Comparison of ENCODE assay signal across 1 cellular context in the genomic region with DNA sequence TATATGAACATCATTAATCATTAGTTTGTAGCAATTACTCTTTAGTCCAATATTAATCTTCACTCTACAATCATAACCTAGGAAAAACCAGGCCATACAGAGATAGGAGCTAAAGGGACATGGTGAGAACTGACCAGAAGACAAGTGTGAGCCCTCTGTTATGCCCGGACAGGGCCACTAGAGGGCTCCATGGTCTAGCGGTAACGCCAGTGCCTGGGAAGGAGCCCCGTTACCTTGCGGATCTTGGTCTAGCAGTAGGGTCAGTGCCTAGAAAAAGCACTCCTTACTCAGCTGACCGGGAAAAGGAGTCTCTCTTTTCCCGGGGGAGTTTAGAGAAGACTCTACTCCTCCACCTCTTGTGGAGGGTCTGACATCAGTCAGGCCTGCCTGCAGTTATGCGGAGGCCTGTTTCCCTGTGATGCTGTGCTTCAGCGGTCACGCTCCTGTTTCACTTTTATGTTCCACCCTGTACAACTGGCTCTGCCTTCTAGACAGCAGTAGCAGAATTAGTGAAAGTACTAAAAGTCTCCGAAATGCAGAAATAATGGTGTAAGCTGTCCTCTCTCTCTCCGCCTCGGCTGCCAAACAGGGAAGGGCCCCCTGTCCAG.
TF ChIP-seq lines count a peak whose summit lies in the region.

No MANE protein-coding gene starts in this region.

TF ChIP-seq in K562, 482 proteins besides CTCF, POLR2A, EP300 and RAD21 (continued from another document):
- TF ChIP-seq, protein P1, sequence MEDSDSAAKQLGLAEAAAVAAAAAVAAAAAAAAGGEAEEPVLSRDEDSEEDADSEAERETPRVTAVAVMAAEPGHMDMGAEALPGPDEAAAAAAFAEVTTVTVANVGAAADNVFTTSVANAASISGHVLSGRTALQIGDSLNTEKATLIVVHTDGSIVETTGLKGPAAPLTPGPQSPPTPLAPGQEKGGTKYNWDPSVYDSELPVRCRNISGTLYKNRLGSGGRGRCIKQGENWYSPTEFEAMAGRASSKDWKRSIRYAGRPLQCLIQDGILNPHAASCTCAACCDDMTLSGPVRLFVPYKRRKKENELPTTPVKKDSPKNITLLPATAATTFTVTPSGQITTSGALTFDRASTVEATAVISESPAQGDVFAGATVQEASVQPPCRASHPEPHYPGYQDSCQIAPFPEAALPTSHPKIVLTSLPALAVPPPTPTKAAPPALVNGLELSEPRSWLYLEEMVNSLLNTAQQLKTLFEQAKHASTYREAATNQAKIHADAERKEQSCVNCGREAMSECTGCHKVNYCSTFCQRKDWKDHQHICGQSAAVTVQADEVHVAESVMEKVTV (CRISPR knock-in tag; IDR thresholded peaks at IDR 0.05), result peak; percentile 65; the same call in 1 of the 2 replicates
- TF ChIP-seq SMC3 (conservative IDR thresholded peaks at IDR 0.05; ENCODE audit: insufficient read depth, low read depth, low read length) (peak; percentile 77), MAZ (CRISPR knock-in tag; conservative IDR thresholded peaks at IDR 0.05 in 1 of 2, IDR thresholded peaks at IDR 0.05 in 1 of 2) (0 out of 4 replicates have a peak, but pooled peaks of 1 of the 2 experiments have one; percentile 17), ZSCAN29 (IDR thresholded peaks at IDR 0.05) (no peak), HNRNPLL (IDR thresholded peaks at IDR 0.05; ENCODE audit: low read depth, low read length, poor library complexity, severe bottlenecking) (peak; percentile 30), ZNF41 (CRISPR knock-in tag; conservative IDR thresholded peaks at IDR 0.05) (no peak), RAD51 (IDR thresholded peaks at IDR 0.05; ENCODE audit: borderline replicate concordance, low read depth) (0 out of 2 replicates have a peak, but pooled peaks have one; percentile 19), KLF16 (IDR thresholded peaks at IDR 0.05) (peak; percentile 45; the same call in 1 of the 2 replicates), SMARCC2 (IDR thresholded peaks at IDR 0.05; ENCODE audit: low read depth) (no peak), NFIC (IDR thresholded peaks at IDR 0.05) (no peak), TEAD2 (tag; IDR thresholded peaks at IDR 0.05) (no peak)
- TF ChIP-seq, protein P2, sequence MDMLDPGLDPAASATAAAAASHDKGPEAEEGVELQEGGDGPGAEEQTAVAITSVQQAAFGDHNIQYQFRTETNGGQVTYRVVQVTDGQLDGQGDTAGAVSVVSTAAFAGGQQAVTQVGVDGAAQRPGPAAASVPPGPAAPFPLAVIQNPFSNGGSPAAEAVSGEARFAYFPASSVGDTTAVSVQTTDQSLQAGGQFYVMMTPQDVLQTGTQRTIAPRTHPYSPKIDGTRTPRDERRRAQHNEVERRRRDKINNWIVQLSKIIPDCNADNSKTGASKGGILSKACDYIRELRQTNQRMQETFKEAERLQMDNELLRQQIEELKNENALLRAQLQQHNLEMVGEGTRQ (CRISPR knock-in tag; IDR thresholded peaks at IDR 0.05), result peak; percentile 24; the same call in 1 of the 2 replicates
TF ChIP-seq in K562: peak in this region for 9.
